ENCODE assay signal across 13 cellular contexts in genomic region chr14:88004637-88005036, GRCh38. TPM values are rescaled to one million over a fixed set of nuclear protein-coding genes. Genes with fewer than 3 reads are reported as not detected.
DNase-seq lines count a peak whose midpoint lies in the region; ATAC-seq, FAIRE-seq and TF ChIP-seq lines count a peak whose summit lies in the region.
"Had no signal": no experiment of that assay in that cellular context is flagged by ENCODE, and none has a peak within 500 bp of the region (broad histone marks: within the 10 kb centered on the region; RNA-seq: fewer than 3 reads in every experiment).

No MANE protein-coding gene starts in this region.

- WGBS in upper lobe of left lung, 2 donors = 54 to 68% methylated on average over 2 of the region's 2 CpGs

- H3K36me3 Mint-ChIP-seq in activated naive CD4-positive, alpha-beta T cell treated with anti-CD3 and anti-CD28 coated beads, Interleukin-2, amount 50 U/mL, for 24 hours = peaks cover 5% of the 10 kb centered on the region
- H3K36me3 Mint-ChIP-seq in central memory CD8-positive, alpha-beta T cell (ENCODE audit: insufficient read depth) = peaks cover 12% of the 10 kb centered on the region
- H3K36me3 Mint-ChIP-seq: type B pancreatic cell had no signal

- no peak for TF ChIP-seq POLR2A in upper lobe of left lung (IDR thresholded peaks at IDR 0.05)
- TF ChIP-seq POLR2A in GM12892 (IDR thresholded peaks at IDR 0.05; ENCODE audit: low read depth, low read length) = no peak

- no peak overlapping the region for H3K27ac Mint-ChIP-seq in activated naive CD4-positive, alpha-beta T cell treated with anti-CD3 and anti-CD28 coated beads, Interleukin-2, amount 50 U/mL, for 24 hours
- H3K27ac Mint-ChIP-seq in central memory CD8-positive, alpha-beta T cell (ENCODE audit: low read depth) = peak overlapping the region; percentile 86
- H3K27ac Mint-ChIP-seq: type B pancreatic cell had no signal

- no peaks in the 10 kb centered on the region for H3K36me3 ChIP-seq in upper lobe of left lung
- H3K36me3 ChIP-seq: heart right ventricle had no signal

- H3K4me3 Mint-ChIP-seq in activated naive CD4-positive, alpha-beta T cell treated with anti-CD3 and anti-CD28 coated beads, Interleukin-2, amount 50 U/mL, for 24 hours = peak overlapping the region; percentile 79
- peak overlapping the region; percentile 92 for H3K4me3 Mint-ChIP-seq in central memory CD8-positive, alpha-beta T cell
- H3K4me3 Mint-ChIP-seq: type B pancreatic cell had no signal

- no peak for TF ChIP-seq CTCF in upper lobe of left lung (IDR thresholded peaks at IDR 0.05)

- intact Hi-C loops in left ventricle myocardium superior (cut with micrococcal nuclease) = no loop called here

- DNase-seq in activated naive CD4-positive, alpha-beta T cell (lab: John Stamatoyannopoulos, UW) = no peak
- DNase-seq in OCI-M1 (lab: John Stamatoyannopoulos, UW) = peak; percentile 69
- DNase-seq in central memory CD8-positive, alpha-beta T cell (ENCODE audit: low spot score in 2 of 2) = no peak
- no peak for DNase-seq in upper lobe of left lung
- no peak for DNase-seq in GM12892 (ENCODE audit: insufficient read length)
- DNase-seq in left ventricle myocardium superior = no peak
- DNase-seq: DMS79 treated with DMSO at 0.1 percent for 48 hours, heart right ventricle, NCI-H1092 treated with DMSO at 0.1 percent for 48 hours, SW 1271 had no signal

- peaks cover 61% of the 10 kb centered on the region for H3K4me1 Mint-ChIP-seq in activated naive CD4-positive, alpha-beta T cell treated with anti-CD3 and anti-CD28 coated beads, Interleukin-2, amount 50 U/mL, for 24 hours
- H3K4me1 Mint-ChIP-seq in central memory CD8-positive, alpha-beta T cell = peaks cover 49% of the 10 kb centered on the region

- peaks cover 0 to 4% (median 0%) of the 10 kb centered on the region in 4 donors for H3K4me1 ChIP-seq in upper lobe of left lung

- FAIRE-seq in GM12892 (lab: Jason Lieb, UNC) = no peak

- H3K27me3 ChIP-seq in upper lobe of left lung = no peaks in the 10 kb centered on the region
- H3K27me3 ChIP-seq: heart right ventricle had no signal

- H3K27me3 Mint-ChIP-seq in activated naive CD4-positive, alpha-beta T cell treated with anti-CD3 and anti-CD28 coated beads, Interleukin-2, amount 50 U/mL, for 24 hours = no peaks in the 10 kb centered on the region
- no peaks in the 10 kb centered on the region for H3K27me3 Mint-ChIP-seq in central memory CD8-positive, alpha-beta T cell

- no peak for TF ChIP-seq EP300 in upper lobe of left lung (IDR thresholded peaks at IDR 0.05)

- H3K27ac ChIP-seq in upper lobe of left lung = peak overlapping the region in 3 of 4 donors; percentile 1 to 80 (median 70)

- H3K9me3 Mint-ChIP-seq in activated naive CD4-positive, alpha-beta T cell treated with anti-CD3 and anti-CD28 coated beads, Interleukin-2, amount 50 U/mL, for 24 hours = no peaks in the 10 kb centered on the region
- no peaks in the 10 kb centered on the region for H3K9me3 Mint-ChIP-seq in central memory CD8-positive, alpha-beta T cell
- H3K9me3 Mint-ChIP-seq: type B pancreatic cell had no signal

- H3K9me3 ChIP-seq in upper lobe of left lung = no peaks in the 10 kb centered on the region
- H3K9me3 ChIP-seq: heart right ventricle had no signal

- no peak for ATAC-seq in central memory CD8-positive, alpha-beta T cell (replicated peaks; ENCODE audit: extremely low read depth, poor library complexity, severe bottlenecking)
- ATAC-seq in upper lobe of left lung (ENCODE audit: low FRiP score in 2 of 2) (no peak), HG02610 (IDR thresholded peaks at IDR 0.05; ENCODE audit: unreplicated experiment) (no peak), left ventricle myocardium superior (no peak)

- H3K4me3 ChIP-seq in upper lobe of left lung = peak overlapping the region in 2 of 4 donors; percentile 15 to 25

RNA-seq across cellular contexts. Expression of gene GPR65, which starts 0.3 kb away (rescaled TPM):
- total RNA-seq in upper lobe of left lung (1 to 10 TPM; 3.2 to 7.0 (median 3.8) TPM), left ventricle myocardium superior (0.42 TPM)
- polyA plus RNA-seq in GM12892 (2012; ENCODE audit: missing spikeins) = 5.9 TPM

RNA-seq across cellular contexts. Expression of gene GALC, which starts 11.7 kb away (rescaled TPM):
- total RNA-seq in upper lobe of left lung (10 to 100 TPM; 24.2 to 64.3 (median 49.0) TPM), left ventricle myocardium superior (15.2 TPM)
- polyA plus RNA-seq in GM12892 (2012; ENCODE audit: missing spikeins) = 6.9 TPM
